In the genomic region with DNA sequence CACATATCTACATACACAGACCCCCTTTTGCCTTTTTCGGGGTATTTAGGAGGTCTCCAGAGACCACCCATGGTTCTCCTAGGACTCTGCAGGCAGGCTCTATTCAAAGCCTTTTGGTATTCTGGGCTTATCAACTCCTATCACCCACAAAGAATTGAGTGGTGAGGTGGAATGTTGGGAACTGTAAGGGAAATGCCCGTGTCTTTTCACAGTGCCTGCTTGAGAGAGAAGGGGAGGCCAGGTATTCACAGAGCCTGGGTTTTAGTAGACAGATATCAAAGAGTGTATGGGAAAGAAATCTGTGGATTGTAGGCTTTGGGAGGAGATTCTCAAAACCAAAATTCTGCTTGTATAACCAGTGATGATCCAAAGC, we compare ENCODE assay signal across 12 cellular contexts.
"Had no signal": no experiment of that assay in that cellular context is flagged by ENCODE, and none has a peak within 500 bp of the region (broad histone marks: within the 10 kb centered on the region; RNA-seq: fewer than 3 reads in every experiment).

No MANE protein-coding gene starts in this region.

- H3K4me1 Mint-ChIP-seq: activated naive CD4-positive, alpha-beta T cell treated with anti-CD3 and anti-CD28 coated beads, Interleukin-2, amount 50 U/mL, for 24 hours; naive thymus-derived CD8-positive, alpha-beta T cell had no signal

- H3K36me3 Mint-ChIP-seq: activated naive CD4-positive, alpha-beta T cell treated with anti-CD3 and anti-CD28 coated beads, Interleukin-2, amount 50 U/mL, for 24 hours; naive thymus-derived CD8-positive, alpha-beta T cell had no signal

- H3K27ac ChIP-seq: cardiac muscle cell, epithelial cell of prostate, right lobe of liver, thoracic aorta had no signal

- H3K9me3 Mint-ChIP-seq: activated naive CD4-positive, alpha-beta T cell treated with anti-CD3 and anti-CD28 coated beads, Interleukin-2, amount 50 U/mL, for 24 hours; effector memory CD8-positive, alpha-beta T cell; naive thymus-derived CD8-positive, alpha-beta T cell had no signal

- H3K27me3 ChIP-seq: right lobe of liver had no signal

- DNase-seq: activated T-cell treated with anti-CD3 and anti-CD28 coated beads, Interleukin-2, amount 50 U/mL, for 1 hour; effector memory CD8-positive, alpha-beta T cell; naive thymus-derived CD8-positive, alpha-beta T cell; right lobe of liver; stimulated activated CD4-positive, alpha-beta T cell treated with anti-CD3 and anti-CD28 coated beads, Interleukin-2, amount 100 ng/mL, for 24 hours; stimulated activated naive CD4-positive, alpha-beta T cell treated with Interleukin-2 at 50 U/mL for 16 hours had no signal

- H3K9me3 ChIP-seq: right lobe of liver, thoracic aorta had no signal

- H3K27ac Mint-ChIP-seq: activated naive CD4-positive, alpha-beta T cell treated with anti-CD3 and anti-CD28 coated beads, Interleukin-2, amount 50 U/mL, for 24 hours; effector memory CD8-positive, alpha-beta T cell; naive thymus-derived CD8-positive, alpha-beta T cell; progenitor cell of endocrine pancreas had no signal

- H3K4me1 ChIP-seq: right lobe of liver had no signal

- H3K36me3 ChIP-seq: cardiac muscle cell, right lobe of liver, thoracic aorta had no signal

- H3K4me3 ChIP-seq: cardiac muscle cell, right lobe of liver, thoracic aorta had no signal

- H3K4me3 Mint-ChIP-seq: activated naive CD4-positive, alpha-beta T cell treated with anti-CD3 and anti-CD28 coated beads, Interleukin-2, amount 50 U/mL, for 24 hours; effector memory CD8-positive, alpha-beta T cell; naive thymus-derived CD8-positive, alpha-beta T cell had no signal

- ATAC-seq: activated CD4-positive, CD25-positive, alpha-beta regulatory T cell treated with anti-CD3 and anti-CD28 coated beads, Interleukin-2, amount 50 U/mL, for 24 hours; effector memory CD8-positive, alpha-beta T cell; naive thymus-derived CD8-positive, alpha-beta T cell; right lobe of liver had no signal
